34 cellular contexts compared by ENCODE assay signal in the genomic region with DNA sequence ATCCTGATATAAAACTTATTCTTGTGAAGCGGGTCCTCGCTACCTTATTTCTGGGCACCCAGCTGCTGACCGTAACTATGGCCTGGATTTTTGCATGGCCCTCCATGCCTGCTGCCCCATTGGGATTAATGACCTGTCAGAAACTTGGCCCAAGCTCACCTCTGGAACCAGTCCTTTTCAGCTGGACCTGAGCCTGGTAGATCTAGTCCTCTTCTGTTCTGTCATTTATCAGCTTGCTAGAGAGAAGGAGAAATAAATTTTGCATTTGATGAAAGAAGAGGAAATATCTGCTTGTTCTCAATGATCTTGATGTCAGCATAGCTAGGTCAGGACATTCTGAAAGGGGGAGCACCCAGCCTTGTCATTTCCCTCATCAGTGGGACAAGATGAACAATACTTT.
"Had no signal": no experiment of that assay in that cellular context is flagged by ENCODE, and none has a peak within 500 bp of the region (broad histone marks: within the 10 kb centered on the region; RNA-seq: fewer than 3 reads in every experiment).

No MANE protein-coding gene starts in this region.

- H3K27ac Mint-ChIP-seq: activated B cell treated with CpG ODN at 0.5 μM for 24 hours; activated CD4-positive, alpha-beta memory T cell treated with anti-CD3 and anti-CD28 coated beads, Interleukin-2, amount 10 ng/mL, durations not matched to agents 7 days and 5 days; activated CD4-positive, alpha-beta T cell treated with anti-CD3 and anti-CD28 coated beads, Interleukin-2, amount 10 ng/mL, durations not matched to agents 7 days and 5 days; activated CD8-positive, alpha-beta memory T cell treated with anti-CD3 and anti-CD28 coated beads, Interleukin-2, amount 10 ng/mL, durations not matched to agents 7 days and 5 days; activated CD8-positive, alpha-beta T cell treated with anti-CD3 and anti-CD28 coated beads, Interleukin-2, amount 10 ng/mL, durations not matched to agents 7 days and 5 days; activated naive CD4-positive, alpha-beta T cell treated with anti-CD3 and anti-CD28 coated beads, Interleukin-2, amount 10 ng/mL, durations not matched to agents 7 days and 5 days; activated naive CD4-positive, alpha-beta T cell treated with anti-CD3 and anti-CD28 coated beads, Interleukin-2, amount 50 U/mL, for 24 hours; activated naive CD8-positive, alpha-beta T cell; activated naive CD8-positive, alpha-beta T cell treated with anti-CD3 and anti-CD28 coated beads, Interleukin-2, amount 10 ng/mL, durations not matched to agents 7 days and 5 days; activated naive CD8-positive, alpha-beta T cell treated with anti-CD3 and anti-CD28 coated beads, Interleukin-2, amount 50 U/mL, for 24 hours; activated T-cell treated with anti-CD3 and anti-CD28 coated beads, Interleukin-2, amount 50 U/mL, for 24 hours; activated T-helper 2 cell treated with anti-CD3 and anti-CD28 coated beads, Interferon-gamma antibody, Interleukin-2, Interleukin-4, amounts not matched to agents 10 μg/mL and 5 μg/mL and 100 μg/mL, durations not matched to agents 14 hours and 24 hours and 36 hours; brain; T-helper 1 cell treated with Interleukin-12 subunit alpha and Interleukin-12 subunit beta and Interleukin-4 antibody, amounts not matched to agents 30 μg/mL and 1 μg/mL, for 36 hours; T-helper 2 cell treated with Interferon-gamma antibody and Interleukin-4, amounts not matched to agents 5 μg/mL and 100 μg/mL, for 36 hours had no signal

- H3K4me3 ChIP-seq: ascending aorta, cardiac muscle cell had no signal

- H3K27ac ChIP-seq: ascending aorta, cardiac muscle cell, VCaP had no signal

- H3K4me3 Mint-ChIP-seq: activated B cell treated with CpG ODN at 0.5 μM for 24 hours; activated CD4-positive, alpha-beta memory T cell treated with anti-CD3 and anti-CD28 coated beads, Interleukin-2, amount 10 ng/mL, durations not matched to agents 7 days and 5 days; activated CD4-positive, alpha-beta T cell treated with anti-CD3 and anti-CD28 coated beads, Interleukin-2, amount 10 ng/mL, durations not matched to agents 7 days and 5 days; activated CD8-positive, alpha-beta memory T cell treated with anti-CD3 and anti-CD28 coated beads, Interleukin-2, amount 10 ng/mL, durations not matched to agents 7 days and 5 days; activated CD8-positive, alpha-beta T cell treated with anti-CD3 and anti-CD28 coated beads, Interleukin-2, amount 10 ng/mL, durations not matched to agents 7 days and 5 days; activated naive CD4-positive, alpha-beta T cell treated with anti-CD3 and anti-CD28 coated beads, Interleukin-2, amount 10 ng/mL, durations not matched to agents 7 days and 5 days; activated naive CD4-positive, alpha-beta T cell treated with anti-CD3 and anti-CD28 coated beads, Interleukin-2, amount 50 U/mL, for 24 hours; activated naive CD8-positive, alpha-beta T cell; activated naive CD8-positive, alpha-beta T cell treated with anti-CD3 and anti-CD28 coated beads, Interleukin-2, amount 10 ng/mL, durations not matched to agents 7 days and 5 days; activated naive CD8-positive, alpha-beta T cell treated with anti-CD3 and anti-CD28 coated beads, Interleukin-2, amount 50 U/mL, for 24 hours; activated T-cell treated with anti-CD3 and anti-CD28 coated beads, Interleukin-2, amount 50 U/mL, for 24 hours; brain; T-helper 1 cell treated with Interleukin-12 subunit alpha and Interleukin-12 subunit beta and Interleukin-4 antibody, amounts not matched to agents 30 μg/mL and 1 μg/mL, for 36 hours; T-helper 2 cell treated with Interferon-gamma antibody and Interleukin-4, amounts not matched to agents 5 μg/mL and 100 μg/mL, for 36 hours had no signal

- H3K36me3 ChIP-seq: ascending aorta, cardiac muscle cell had no signal

- H3K36me3 Mint-ChIP-seq: activated CD8-positive, alpha-beta memory T cell treated with anti-CD3 and anti-CD28 coated beads, Interleukin-2, amount 10 ng/mL, durations not matched to agents 7 days and 5 days; activated naive CD4-positive, alpha-beta T cell treated with anti-CD3 and anti-CD28 coated beads, Interleukin-2, amount 10 ng/mL, durations not matched to agents 7 days and 5 days; activated naive CD4-positive, alpha-beta T cell treated with anti-CD3 and anti-CD28 coated beads, Interleukin-2, amount 50 U/mL, for 24 hours; activated naive CD8-positive, alpha-beta T cell; activated naive CD8-positive, alpha-beta T cell treated with anti-CD3 and anti-CD28 coated beads, Interleukin-2, amount 10 ng/mL, durations not matched to agents 7 days and 5 days; brain had no signal

- DNase-seq: activated B cell treated with CpG ODN at 0.5 μM for 24 hours; activated CD4-positive, alpha-beta memory T cell treated with anti-CD3 and anti-CD28 coated beads, Interleukin-2, amount 10 ng/mL, durations not matched to agents 7 days and 5 days; activated CD4-positive, alpha-beta T cell treated with anti-CD3 and anti-CD28 coated beads for 4 hours; activated CD4-positive, alpha-beta T cell treated with anti-CD3 and anti-CD28 coated beads, Interleukin-2, amount 10 ng/mL, durations not matched to agents 7 days and 5 days; activated CD4-positive, alpha-beta T cell treated with anti-CD3 and anti-CD28 coated beads, Interleukin-2, amount 50 U/mL, for 48 hours; activated CD4-positive, CD25-positive, alpha-beta regulatory T cell treated with anti-CD3 and anti-CD28 coated beads, Interleukin-2, amount 50 U/mL, for 72 hours; activated CD8-positive, alpha-beta memory T cell treated with anti-CD3 and anti-CD28 coated beads for 24 hours; activated CD8-positive, alpha-beta memory T cell treated with anti-CD3 and anti-CD28 coated beads, Interleukin-2, amount 10 ng/mL, durations not matched to agents 7 days and 5 days; activated CD8-positive, alpha-beta memory T cell treated with anti-CD3 and anti-CD28 coated beads, Interleukin-2, amount 50 U/mL, for 48 hours; activated CD8-positive, alpha-beta T cell treated with anti-CD3 and anti-CD28 coated beads, Interleukin-2, amount 10 ng/mL, durations not matched to agents 7 days and 5 days; activated effector memory CD4-positive, alpha-beta T cell treated with Interleukin-2 at 50 U/mL for 16 hours; activated gamma-delta T cell; activated naive CD4-positive, alpha-beta T cell treated with anti-CD3 and anti-CD28 coated beads, Interleukin-2, amount 10 ng/mL, durations not matched to agents 7 days and 5 days; activated naive CD4-positive, alpha-beta T cell treated with Interleukin-2 at 50 U/mL for 16 hours; activated naive CD8-positive, alpha-beta T cell treated with anti-CD3 and anti-CD28 coated beads, Interleukin-2, amount 10 ng/mL, durations not matched to agents 7 days and 5 days; activated naive CD8-positive, alpha-beta T cell treated with anti-CD3 and anti-CD28 coated beads, Interleukin-2, amount 50 U/mL, for 24 hours; activated T-cell treated with anti-CD3 and anti-CD28 coated beads, Interleukin-2, amount 50 U/mL, for 24 hours; activated T-cell treated with anti-CD3 and anti-CD28 coated beads, Interleukin-2, amount 50 U/mL, for 48 hours; amygdala; anterior cingulate cortex; central memory CD4-positive, alpha-beta T cell; SW 1271; T-helper 1 cell; T-helper 2 cell; T-helper 9 cell had no signal

- H3K27me3 ChIP-seq: ascending aorta, cardiac muscle cell had no signal

- H3K4me1 Mint-ChIP-seq: activated B cell treated with CpG ODN at 0.5 μM for 24 hours; activated CD4-positive, alpha-beta memory T cell treated with anti-CD3 and anti-CD28 coated beads, Interleukin-2, amount 10 ng/mL, durations not matched to agents 7 days and 5 days; activated CD4-positive, alpha-beta T cell treated with anti-CD3 and anti-CD28 coated beads, Interleukin-2, amount 10 ng/mL, durations not matched to agents 7 days and 5 days; activated CD8-positive, alpha-beta memory T cell treated with anti-CD3 and anti-CD28 coated beads, Interleukin-2, amount 10 ng/mL, durations not matched to agents 7 days and 5 days; activated naive CD4-positive, alpha-beta T cell treated with anti-CD3 and anti-CD28 coated beads, Interleukin-2, amount 10 ng/mL, durations not matched to agents 7 days and 5 days; activated naive CD4-positive, alpha-beta T cell treated with anti-CD3 and anti-CD28 coated beads, Interleukin-2, amount 50 U/mL, for 24 hours; activated naive CD8-positive, alpha-beta T cell treated with anti-CD3 and anti-CD28 coated beads, Interleukin-2, amount 10 ng/mL, durations not matched to agents 7 days and 5 days; activated naive CD8-positive, alpha-beta T cell treated with anti-CD3 and anti-CD28 coated beads, Interleukin-2, amount 50 U/mL, for 24 hours had no signal

- H3K9me3 ChIP-seq: ascending aorta had no signal

- H3K4me1 ChIP-seq: ascending aorta had no signal

- ATAC-seq: activated CD8-positive, alpha-beta memory T cell treated with anti-CD3 and anti-CD28 coated beads, Interleukin-2, amount 10 ng/mL, durations not matched to agents 7 days and 5 days; activated CD8-positive, alpha-beta T cell treated with anti-CD3 and anti-CD28 coated beads, Interleukin-2, amount 10 ng/mL, durations not matched to agents 7 days and 5 days; activated naive CD8-positive, alpha-beta T cell treated with anti-CD3 and anti-CD28 coated beads, Interleukin-2, amount 50 U/mL, for 24 hours had no signal

- H3K9me3 Mint-ChIP-seq: activated B cell treated with CpG ODN at 0.5 μM for 24 hours; activated naive CD4-positive, alpha-beta T cell treated with anti-CD3 and anti-CD28 coated beads, Interleukin-2, amount 50 U/mL, for 24 hours had no signal
